Comparison of ENCODE assay signal across 21 cellular contexts in genomic region chr11:45188127-45188526, GRCh38. TPM values are rescaled to one million over a fixed set of nuclear protein-coding genes. Genes with fewer than 3 reads are reported as not detected.
A peak's percentile ranks its signal among the peaks of the same experiment; 100 is the strongest.
DNase-seq lines count a peak whose midpoint lies in the region; ATAC-seq, FAIRE-seq and TF ChIP-seq lines count a peak whose summit lies in the region.
"Had no signal": no experiment of that assay in that cellular context is flagged by ENCODE, and none has a peak within 500 bp of the region (broad histone marks: within the 10 kb centered on the region; RNA-seq: fewer than 3 reads in every experiment).

No MANE protein-coding gene starts in this region.

- no TSS peak for BruUV-seq in HepG2 (replicated peaks; lab: Mats Ljungman, UMichigan)

- H3K36me3 ChIP-seq in HepG2 (replicated peaks in 1 of 2; ENCODE audit: control insufficient read depth in 1 of 2, insufficient read depth in 2 of 2, low read length in 2 of 2): peaks cover 6 to 19% of the 10 kb centered on the region in 2 experiments; a peak in 4 of 5 replicates
- H3K36me3 ChIP-seq in right lobe of liver: no peaks in the 10 kb centered on the region

- H3K27me3 Mint-ChIP-seq in activated T-helper 17 cell treated with anti-CD3 and anti-CD28 coated beads, Interleukin-2, amount 50 U/mL, for 72 hours: no peaks in the 10 kb centered on the region
- no peaks in the 10 kb centered on the region for H3K27me3 Mint-ChIP-seq in endothelial cell (ENCODE audit: unreplicated experiment)
- H3K27me3 Mint-ChIP-seq: B cell; CD4-positive, CD25-positive, alpha-beta regulatory T cell had no signal

- no peak for ATAC-seq in HepG2
- no peak for ATAC-seq in right lobe of liver
- peak; percentile 29 for ATAC-seq in activated T-helper 17 cell treated with anti-CD3 and anti-CD28 coated beads, Interleukin-2, amount 50 U/mL, for 72 hours (replicated peaks)
- no peak for ATAC-seq in HG03159 (IDR thresholded peaks at IDR 0.05; ENCODE audit: unreplicated experiment)
- ATAC-seq: CD8-positive, alpha-beta T cell had no signal

- WGBS in HepG2 (ENCODE audit: low lambda C conversion rate): 97% methylated on average over 3 of the region's 3 CpGs
- WGBS in right lobe of liver (ENCODE audit: insufficient coverage, low coverage, low lambda C conversion rate, missing lambda C conversion rate): 100% methylated on average over 3 of the region's 3 CpGs

- H3K79me2 ChIP-seq in HepG2 (ENCODE audit: insufficient read depth, low read length): no peaks in the 10 kb centered on the region

- no peaks in the 10 kb centered on the region for H3K27me3 ChIP-seq in HepG2 (ENCODE audit: control insufficient read depth in 1 of 2, insufficient read depth in 2 of 2, low read length in 2 of 2)
- no peaks in the 10 kb centered on the region for H3K27me3 ChIP-seq in right lobe of liver
- H3K27me3 ChIP-seq: BLaER1 had no signal

- DNase-seq in HepG2 (ENCODE audit: low spot score): no peak
- no peak for DNase-seq in right lobe of liver
- DNase-seq in endothelial cell (ENCODE audit: low spot score): no peak
- DNase-seq in middle frontal gyrus (ENCODE audit: extremely low spot score, low spot score): no peak
- DNase-seq: Caco-2; CD4-positive, CD25-positive, alpha-beta regulatory T cell; CD8-positive, alpha-beta T cell; DMS153; DND-41; GM23248; H7; HCEC 1CT had no signal

- H3K27ac ChIP-seq in HepG2 (ENCODE audit: extremely low read length, insufficient read depth, low read length) (no peak overlapping the region), right lobe of liver (no peak overlapping the region)
- H3K27ac ChIP-seq: BLaER1, C4-2B, GM23248 had no signal

- H3K9me3 ChIP-seq in HepG2 (ENCODE audit: low read length) (no peaks in the 10 kb centered on the region), right lobe of liver (no peaks in the 10 kb centered on the region)
- H3K9me3 ChIP-seq: BLaER1, Caco-2 had no signal

- FAIRE-seq in HepG2 (lab: Jason Lieb, UNC): no peak
- FAIRE-seq: G401.6, GM12892, GM19239, H1 had no signal

- POLR2A ChIA-PET in HepG2 (lab: Yijun Ruan, JAX): no interaction called here

- no peaks in the 10 kb centered on the region for H4K20me1 ChIP-seq in HepG2 (ENCODE audit: insufficient read depth, low read length)
- H4K20me1 ChIP-seq: BLaER1 had no signal

- H3K9ac ChIP-seq in HepG2 (ENCODE audit: insufficient read depth, low read depth, low read length): no peak overlapping the region
- H3K9ac ChIP-seq: BLaER1, GM23248 had no signal

- no peak overlapping the region for H3K27ac Mint-ChIP-seq in activated T-helper 17 cell treated with anti-CD3 and anti-CD28 coated beads, Interleukin-2, amount 50 U/mL, for 72 hours
- no peak overlapping the region for H3K27ac Mint-ChIP-seq in endothelial cell (ENCODE audit: unreplicated experiment)
- H3K27ac Mint-ChIP-seq: B cell; CD4-positive, CD25-positive, alpha-beta regulatory T cell; CD8-positive, alpha-beta T cell had no signal

- no peak for TF ChIP-seq RAD21 in HepG2 (CRISPR knock-in tag; IDR thresholded peaks at IDR 0.05)

- no peak overlapping the region for H3K4me2 ChIP-seq in HepG2 (ENCODE audit: low read depth, low read length)
- H3K4me2 ChIP-seq: BLaER1 had no signal

- H3K4me3 Mint-ChIP-seq in activated T-helper 17 cell treated with anti-CD3 and anti-CD28 coated beads, Interleukin-2, amount 50 U/mL, for 72 hours: no peak overlapping the region
- H3K4me3 Mint-ChIP-seq in endothelial cell (ENCODE audit: unreplicated experiment): peak overlapping the region; percentile 61
- H3K4me3 Mint-ChIP-seq: B cell; CD8-positive, alpha-beta T cell had no signal

- CTCF ChIA-PET in HepG2 (lab: Yijun Ruan, JAX; ENCODE audit: low intra/inter-chr PET ratio, low total read pairs): no interaction called here

- no peak for TF ChIP-seq EP300 in HepG2 (IDR thresholded peaks at IDR 0.05; ENCODE audit: low read depth in 2 of 2, low read length in 2 of 2)
- TF ChIP-seq EP300 in HepG2 (CRISPR knock-in tag; IDR thresholded peaks at IDR 0.05; ENCODE audit: borderline replicate concordance): no peak

- no peaks in the 10 kb centered on the region for H3K9me3 Mint-ChIP-seq in activated T-helper 17 cell treated with anti-CD3 and anti-CD28 coated beads, Interleukin-2, amount 50 U/mL, for 72 hours
- H3K9me3 Mint-ChIP-seq in endothelial cell (ENCODE audit: unreplicated experiment): no peaks in the 10 kb centered on the region
- H3K9me3 Mint-ChIP-seq: CD4-positive, CD25-positive, alpha-beta regulatory T cell; CD8-positive, alpha-beta T cell had no signal

- in situ Hi-C loops in HepG2 (cut with HindIII; ENCODE audit: extremely low pct_ligation_motif_present, low pct_unique_long_range_greater_than_20kb): no loop called here

- no peak for TF ChIP-seq CTCF in HepG2 (CRISPR knock-in tag; IDR thresholded peaks at IDR 0.05)
- no peak for TF ChIP-seq CTCF in right lobe of liver (IDR thresholded peaks at IDR 0.05)
- TF ChIP-seq CTCF in endothelial cell (IDR thresholded peaks at IDR 0.05; ENCODE audit: unreplicated experiment): no peak

- H3K4me3 ChIP-seq in HepG2 (replicated peaks in 1 of 3; ENCODE audit: insufficient read depth in 1 of 3, low read depth in 2 of 3, low read length in 3 of 3): no peak overlapping the region
- no peak overlapping the region for H3K4me3 ChIP-seq in right lobe of liver
- H3K4me3 ChIP-seq: BLaER1, GM23248 had no signal

- intact Hi-C loops in HepG2 (cut with micrococcal nuclease; ENCODE audit: unreplicated experiment): no loop called here
- intact Hi-C loops in right lobe of liver (cut with DNase I): no loop called here

- H2AFZ ChIP-seq in HepG2 (ENCODE audit: low read length): no peak overlapping the region
- H2AFZ ChIP-seq: GM23248 had no signal

- H3K4me1 ChIP-seq in HepG2 (ENCODE audit: insufficient read depth, low read length): no peaks in the 10 kb centered on the region
- no peaks in the 10 kb centered on the region for H3K4me1 ChIP-seq in right lobe of liver
- H3K4me1 ChIP-seq: BLaER1 had no signal

- H3K4me1 Mint-ChIP-seq in activated T-helper 17 cell treated with anti-CD3 and anti-CD28 coated beads, Interleukin-2, amount 50 U/mL, for 72 hours: no peaks in the 10 kb centered on the region
- H3K4me1 Mint-ChIP-seq in endothelial cell (ENCODE audit: unreplicated experiment): no peaks in the 10 kb centered on the region
- H3K4me1 Mint-ChIP-seq: B cell; CD4-positive, CD25-positive, alpha-beta regulatory T cell had no signal

- H3K36me3 Mint-ChIP-seq in activated T-helper 17 cell treated with anti-CD3 and anti-CD28 coated beads, Interleukin-2, amount 50 U/mL, for 72 hours (ENCODE audit: low read depth): no peaks in the 10 kb centered on the region
- peaks cover 23% of the 10 kb centered on the region for H3K36me3 Mint-ChIP-seq in endothelial cell (ENCODE audit: low read depth, unreplicated experiment)

- TF ChIP-seq POLR2A in HepG2 (IDR thresholded peaks at IDR 0.05; ENCODE audit: insufficient read depth in 1 of 2, low read depth in 2 of 2, low read length in 2 of 2) (no peak), right lobe of liver (IDR thresholded peaks at IDR 0.05) (no peak)

TF ChIP-seq in HepG2, 621 proteins besides CTCF, POLR2A, EP300 and RAD21:
- 0 out of 2 replicates have a peak, but pooled peaks have one; percentile 24 for TF ChIP-seq ZNF629 (CRISPR knock-in tag; conservative IDR thresholded peaks at IDR 0.05)
- no peak for TF ChIP-seq ZNF256 (CRISPR knock-in tag; conservative IDR thresholded peaks at IDR 0.05)

RNA-seq across cellular contexts. Expression of gene PRDM11, which starts 41.7 kb away (rescaled TPM):
- 4.1 and 4.7 TPM in 2 replicates for total RNA-seq in HepG2 (2016; rRNA removed; fragmentation: Illumina TruSeq; extraction: Trizol)
- total RNA-seq in HepG2 (2016; cell fraction: cytosol; rRNA removed; fragmentation: Illumina TruSeq; extraction: Trizol; ENCODE audit: low read depth): 1.5 and 1.8 TPM in 2 replicates
- 3.4 and 4.3 TPM in 2 replicates for total RNA-seq in HepG2 (2016; cell fraction: insoluble cytoplasmic fraction; rRNA removed; fragmentation: Illumina TruSeq; extraction: Trizol)
- total RNA-seq in HepG2 (2016; cell fraction: membrane; rRNA removed; fragmentation: Illumina TruSeq; extraction: Trizol): 3.9 and 5.2 TPM in 2 replicates
- total RNA-seq in HepG2 (2016; cell fraction: nucleus; rRNA removed; fragmentation: Illumina TruSeq; extraction: Trizol): 4.6 and 6.1 TPM in 2 replicates
- 3.3 and 3.4 TPM in 2 replicates for polyA plus RNA-seq in HepG2 (2011; rRNA removed)
- polyA plus RNA-seq in HepG2 (2011; cell fraction: cytosol; rRNA removed): 2.0 and 2.7 TPM in 2 replicates
- polyA plus RNA-seq in HepG2 (2011; cell fraction: nucleus; rRNA removed): 6.4 and 6.7 TPM in 2 replicates
- 2.3 and 2.4 TPM in 2 replicates for polyA plus RNA-seq in HepG2 (2012)
- polyA plus RNA-seq in HepG2 (2016; cell fraction: cytosol; fragmentation: Illumina TruSeq; extraction: Trizol; ENCODE audit: low read depth): 0.77 and 0.81 TPM in 2 replicates
- 2.8 and 4.0 TPM in 2 replicates for polyA plus RNA-seq in HepG2 (2016; cell fraction: insoluble cytoplasmic fraction; fragmentation: Illumina TruSeq; extraction: Trizol; ENCODE audit: low read depth)
- polyA plus RNA-seq in HepG2 (2016; cell fraction: membrane; fragmentation: Illumina TruSeq; extraction: Trizol; ENCODE audit: low read depth): 2.1 and 2.4 TPM in 2 replicates
- polyA plus RNA-seq in HepG2 (2016; cell fraction: nucleus; fragmentation: Illumina TruSeq; extraction: Trizol; ENCODE audit: insufficient read depth, low read depth): 7.1 and 7.4 TPM in 2 replicates
- polyA minus RNA-seq in HepG2 (2011; rRNA and poly(A)+ RNA removed; ENCODE audit: low replicate concordance): 7.8 and 17.5 TPM in 2 replicates
- polyA minus RNA-seq in HepG2 (2011; cell fraction: cytosol; rRNA and poly(A)+ RNA removed): 3.5 and 6.2 TPM in 2 replicates
- 5.0 and 7.6 TPM in 2 replicates for polyA minus RNA-seq in HepG2 (2011; cell fraction: nucleus; rRNA and poly(A)+ RNA removed)
- total RNA-seq in right lobe of liver: 1 to 10 TPM; 1.4 to 4.1 (median 3.8) TPM
- 1 to 10 TPM in 1 of 2 donors, under 1 TPM in 1; 0.40 to 2.0 TPM for total RNA-seq in activated T-helper 17 cell treated with anti-CD3 and anti-CD28 coated beads, Interleukin-2, amount 50 U/mL, for 72 hours
- 16.0 TPM for total RNA-seq in endothelial cell (ENCODE audit: unreplicated experiment)
